Comparison of ENCODE assay signal across 26 cellular contexts in genomic region chr11:134176284-134176683, GRCh38.
"Had no signal": no experiment of that assay in that cellular context is flagged by ENCODE, and none has a peak within 500 bp of the region (broad histone marks: within the 10 kb centered on the region; RNA-seq: fewer than 3 reads in every experiment).

No MANE protein-coding gene starts in this region.

- FAIRE-seq: islet of Langerhans, urothelium cell line had no signal

- H3K27me3 ChIP-seq: colonic mucosa, gastrocnemius medialis, hepatocyte, sigmoid colon, tibial nerve, upper lobe of left lung had no signal

- H3K4me3 ChIP-seq: colonic mucosa, gastrocnemius medialis, hepatocyte, left ventricle myocardium inferior, lower lobe of right lung, psoas muscle, sigmoid colon, thoracic aorta, tibial nerve, upper lobe of left lung had no signal

- H3K27me3 Mint-ChIP-seq: dendritic cell treated with granulocyte-macrophage colony-stimulating factor and Interleukin-4, amounts not matched to agents 40 ng/mL and 50 ng/mL, for 4 days had no signal

- ATAC-seq: gastrocnemius medialis; left colon; lower lobe of right lung; natural killer cell; psoas muscle; right cardiac atrium; stimulated activated effector memory CD8-positive, alpha-beta T cell treated with anti-CD3 and anti-CD28 coated beads, Interleukin-12 subunit alpha, Interleukin-12 subunit beta, amount 100 ng/mL, for 72 hours; stimulated activated naive CD8-positive, alpha-beta T cell treated with anti-CD3 and anti-CD28 coated beads, Interleukin-15, Interleukin-2, amounts not matched to agents 100 U/mL and 50 U/mL, for 24 hours had no signal

- DNase-seq: central memory CD4-positive, alpha-beta T cell; colonic mucosa; effector memory CD4-positive, alpha-beta T cell; erythroblast; foreskin fibroblast; gastrocnemius medialis; head of caudate nucleus; left colon; left ventricle myocardium inferior; lower lobe of right lung; natural killer cell; psoas muscle; right cardiac atrium; sigmoid colon; stimulated activated CD4-positive, alpha-beta T cell treated with anti-CD3 and anti-CD28 coated beads, Interleukin-2, amount 100 ng/mL, for 24 hours; stimulated activated CD4-positive, alpha-beta T cell treated with anti-CD3 and anti-CD28 coated beads, Interleukin-4, amount 100 ng/mL, for 24 hours; stimulated activated naive CD8-positive, alpha-beta T cell treated with anti-CD3 and anti-CD28 coated beads, Interleukin-15, Interleukin-2, amounts not matched to agents 100 U/mL and 50 U/mL, for 24 hours; substantia nigra; upper lobe of left lung had no signal

- H3K4me3 Mint-ChIP-seq: dendritic cell treated with granulocyte-macrophage colony-stimulating factor and Interleukin-4, amounts not matched to agents 40 ng/mL and 50 ng/mL, for 4 days; natural killer cell; stimulated activated effector memory CD8-positive, alpha-beta T cell treated with anti-CD3 and anti-CD28 coated beads, Interleukin-12 subunit alpha, Interleukin-12 subunit beta, amount 100 ng/mL, for 72 hours had no signal

- H3K4me1 Mint-ChIP-seq: natural killer cell; stimulated activated effector memory CD8-positive, alpha-beta T cell treated with anti-CD3 and anti-CD28 coated beads, Interleukin-12 subunit alpha, Interleukin-12 subunit beta, amount 100 ng/mL, for 72 hours had no signal

- H3K36me3 ChIP-seq: colonic mucosa, thoracic aorta had no signal

- H3K9me3 Mint-ChIP-seq: dendritic cell treated with granulocyte-macrophage colony-stimulating factor and Interleukin-4, amounts not matched to agents 40 ng/mL and 50 ng/mL, for 4 days; natural killer cell; stimulated activated effector memory CD8-positive, alpha-beta T cell treated with anti-CD3 and anti-CD28 coated beads, Interleukin-12 subunit alpha, Interleukin-12 subunit beta, amount 100 ng/mL, for 72 hours had no signal

- H3K27ac Mint-ChIP-seq: dendritic cell treated with granulocyte-macrophage colony-stimulating factor and Interleukin-4, amounts not matched to agents 40 ng/mL and 50 ng/mL, for 4 days; stimulated activated effector memory CD8-positive, alpha-beta T cell treated with anti-CD3 and anti-CD28 coated beads, Interleukin-12 subunit alpha, Interleukin-12 subunit beta, amount 100 ng/mL, for 72 hours had no signal
